In genomic region chr15:90814193-90814811, GRCh38 we compare ENCODE assay signal across 9 cellular contexts. TPM values are rescaled to one million over a fixed set of nuclear protein-coding genes. Genes with fewer than 3 reads are reported as not detected.
A peak's percentile ranks its signal among the peaks of the same experiment; 100 is the strongest.
DNase-seq lines count a peak whose midpoint lies in the region; ATAC-seq and TF ChIP-seq lines count a peak whose summit lies in the region.
"Had no signal": no experiment of that assay in that cellular context is flagged by ENCODE, and none has a peak within 500 bp of the region (broad histone marks: within the 10 kb centered on the region; RNA-seq: fewer than 3 reads in every experiment).

No MANE protein-coding gene starts in this region.

- no peak for TF ChIP-seq EP300 in stomach (IDR thresholded peaks at IDR 0.05)

- peak overlapping the region; percentile 6 for H3K4me3 Mint-ChIP-seq in activated T-cell treated with anti-CD3 and anti-CD28 coated beads, Interleukin-2, amount 50 U/mL, for 4 hours
- H3K4me3 Mint-ChIP-seq in activated CD4-positive, alpha-beta memory T cell treated with anti-CD3 and anti-CD28 coated beads for 36 hours = peak overlapping the region; percentile 28
- H3K4me3 Mint-ChIP-seq in glutamatergic neuron (ENCODE audit: unreplicated experiment) = no peak overlapping the region

- peaks cover 10 to 38% (median 26%) of the 10 kb centered on the region in 4 donors for H3K4me1 ChIP-seq in stomach
- H3K4me1 ChIP-seq in effector memory CD4-positive, alpha-beta T cell (ENCODE audit: control insufficient read depth, insufficient read depth, low read length, poor library complexity, severe bottlenecking) = peaks cover 13% of the 10 kb centered on the region
- peaks cover 15% of the 10 kb centered on the region for H3K4me1 ChIP-seq in HAP-1

- peaks cover 43% of the 10 kb centered on the region for H3K4me1 Mint-ChIP-seq in activated T-cell treated with anti-CD3 and anti-CD28 coated beads, Interleukin-2, amount 50 U/mL, for 4 hours (ENCODE audit: low read depth)
- H3K4me1 Mint-ChIP-seq in activated CD4-positive, alpha-beta memory T cell treated with anti-CD3 and anti-CD28 coated beads for 36 hours (ENCODE audit: low read depth) = peaks cover 60% of the 10 kb centered on the region
- H3K4me1 Mint-ChIP-seq in glutamatergic neuron (ENCODE audit: low read depth, unreplicated experiment) = peaks cover 25% of the 10 kb centered on the region

- peak overlapping the region; percentile 88 for H3K27ac Mint-ChIP-seq in activated CD4-positive, alpha-beta memory T cell treated with anti-CD3 and anti-CD28 coated beads for 36 hours
- peak overlapping the region; percentile 23 for H3K27ac Mint-ChIP-seq in glutamatergic neuron (ENCODE audit: unreplicated experiment)

- in situ Hi-C loops in HAP-1 (cut with MboI; ENCODE audit: low sequenced_read_pairs) = no loop called here

- CTCF ChIA-PET in activated CD4-positive, alpha-beta memory T cell treated with anti-CD3 and anti-CD28 coated beads for 36 hours (lab: Charles Lee) = interaction anchor here (0.8 to 2.8 kb wide), 3 partner anchors 57 to 87 kb away, joined by 3 to 12 read pairs (median 3); no protein-coding TSS in a partner anchor

- H3K9me3 ChIP-seq in stomach (no peaks in the 10 kb centered on the region), HAP-1 (no peaks in the 10 kb centered on the region)
- no peaks in the 10 kb centered on the region for H3K9me3 ChIP-seq in effector memory CD4-positive, alpha-beta T cell (ENCODE audit: control insufficient read depth, low read length)

- no peak for TF ChIP-seq POLR2A in stomach (IDR thresholded peaks at IDR 0.05)

- intact Hi-C loops in activated CD4-positive, alpha-beta memory T cell treated with anti-CD3 and anti-CD28 coated beads for 36 hours (cut with micrococcal nuclease) = no loop called here
- intact Hi-C loops in stomach (cut with DNase I; ENCODE audit: low total_unique reads) = no loop called here

- 38 to 76% (median 47%) methylated on average over 12 to 13 of the region's 13 CpGs for WGBS in stomach, 5 donors

- H3K4me3 ChIP-seq in stomach (no peak overlapping the region), HAP-1 (no peak overlapping the region)
- no peak overlapping the region for H3K4me3 ChIP-seq in effector memory CD4-positive, alpha-beta T cell (ENCODE audit: insufficient read depth, low read depth, low read length, poor library complexity, severe bottlenecking)

- no peaks in the 10 kb centered on the region for H3K9me3 Mint-ChIP-seq in activated T-cell treated with anti-CD3 and anti-CD28 coated beads, Interleukin-2, amount 50 U/mL, for 4 hours
- H3K9me3 Mint-ChIP-seq in activated CD4-positive, alpha-beta memory T cell treated with anti-CD3 and anti-CD28 coated beads for 36 hours = no peaks in the 10 kb centered on the region
- peaks cover 7% of the 10 kb centered on the region for H3K9me3 Mint-ChIP-seq in glutamatergic neuron (ENCODE audit: unreplicated experiment)

- peak overlapping the region in 2 of 5 donors; percentile 0 to 42 for H3K27ac ChIP-seq in stomach
- no peak overlapping the region for H3K27ac ChIP-seq in effector memory CD4-positive, alpha-beta T cell (ENCODE audit: insufficient read depth, low read length, poor library complexity, severe bottlenecking)

- POLR2A ChIA-PET in activated CD4-positive, alpha-beta memory T cell treated with anti-CD3 and anti-CD28 coated beads for 36 hours (lab: Charles Lee) = interaction anchor here (0.6 to 2.8 kb wide), 13 partner anchors 12 to 71 kb away, joined by 3 to 32 read pairs (median 6); no protein-coding TSS in a partner anchor

- no peaks in the 10 kb centered on the region for H3K27me3 Mint-ChIP-seq in activated T-cell treated with anti-CD3 and anti-CD28 coated beads, Interleukin-2, amount 50 U/mL, for 4 hours (ENCODE audit: low read depth)
- H3K27me3 Mint-ChIP-seq in activated CD4-positive, alpha-beta memory T cell treated with anti-CD3 and anti-CD28 coated beads for 36 hours = no peaks in the 10 kb centered on the region
- peaks cover 2% of the 10 kb centered on the region for H3K27me3 Mint-ChIP-seq in glutamatergic neuron (ENCODE audit: unreplicated experiment)

- no peak for DNase-seq in activated T-cell treated with anti-CD3 and anti-CD28 coated beads, Interleukin-2, amount 50 U/mL, for 4 hours
- no peak for DNase-seq in activated T-cell treated with anti-CD3 and anti-CD28 coated beads, Interleukin-2, amount 50 U/mL, for 48 hours
- peak; percentile 44 for DNase-seq in activated CD4-positive, alpha-beta memory T cell treated with anti-CD3 and anti-CD28 coated beads for 36 hours
- DNase-seq in glutamatergic neuron (no peak), stomach (peak; percentile 35), NCI-H82 treated with DMSO at 0.1 percent for 48 hours (lab: John Stamatoyannopoulos, UW; ENCODE audit: unreplicated experiment) (no peak), HAP-1 (ENCODE audit: low spot score in 2 of 2) (no peak)
- DNase-seq in effector memory CD4-positive, alpha-beta T cell = no peak
- DNase-seq: stimulated activated naive CD4-positive, alpha-beta T cell had no signal

- H3K36me3 Mint-ChIP-seq in activated T-cell treated with anti-CD3 and anti-CD28 coated beads, Interleukin-2, amount 50 U/mL, for 4 hours (ENCODE audit: insufficient read depth) = peaks cover 15% of the 10 kb centered on the region
- H3K36me3 Mint-ChIP-seq in activated CD4-positive, alpha-beta memory T cell treated with anti-CD3 and anti-CD28 coated beads for 36 hours = peaks cover 54% of the 10 kb centered on the region
- no peaks in the 10 kb centered on the region for H3K36me3 Mint-ChIP-seq in glutamatergic neuron (ENCODE audit: unreplicated experiment)

- TF ChIP-seq CTCF in glutamatergic neuron (IDR thresholded peaks at IDR 0.05; ENCODE audit: partially characterized antibody, unreplicated experiment) (no peak), stomach (IDR thresholded peaks at IDR 0.05) (no peak)

- H3K36me3 ChIP-seq in stomach (no peaks in the 10 kb centered on the region), HAP-1 (replicated peaks) (peaks cover 41% of the 10 kb centered on the region)
- no peaks in the 10 kb centered on the region for H3K36me3 ChIP-seq in effector memory CD4-positive, alpha-beta T cell (ENCODE audit: control insufficient read depth, insufficient read depth, low read length)

- no peak for ATAC-seq in activated T-cell treated with anti-CD3 and anti-CD28 coated beads, Interleukin-2, amount 50 U/mL, for 4 hours

- H3K27me3 ChIP-seq in stomach = no peaks in the 10 kb centered on the region
- H3K27me3 ChIP-seq in effector memory CD4-positive, alpha-beta T cell (replicated peaks; ENCODE audit: control insufficient read depth, insufficient read depth, low read length, poor library complexity, severe bottlenecking) = no peaks in the 10 kb centered on the region
- no peaks in the 10 kb centered on the region for H3K27me3 ChIP-seq in HAP-1 (ENCODE audit: low read depth)

RNA-seq across cellular contexts. Expression of gene FURIN, which starts 54.1 kb away (rescaled TPM):
- total RNA-seq in activated T-cell treated with anti-CD3 and anti-CD28 coated beads, Interleukin-2, amount 50 U/mL, for 4 hours = 100 to 1,000 TPM; 162 to 242 (median 189) TPM
- total RNA-seq in activated CD4-positive, alpha-beta memory T cell treated with anti-CD3 and anti-CD28 coated beads for 36 hours = 100 to 1,000 TPM; 576 to 590 TPM
- total RNA-seq in glutamatergic neuron (ENCODE audit: unreplicated experiment) = 26.5 TPM
- 10 to 100 TPM; 32.7 to 81.1 (median 56.4) TPM for total RNA-seq in stomach
- 10 to 100 TPM; 13.7 to 26.3 (median 21.0) TPM for polyA plus RNA-seq in stomach

Comparison
In these comparisons a context has a peak if more than half of its experiments do, and no peak if none do; other contexts are left out.
1. DNase-seq: peak in activated CD4-positive, alpha-beta memory T cell treated with anti-CD3 and anti-CD28 coated beads for 36 hours (single experiment) and stomach (single experiment); none in activated T-cell treated with anti-CD3 and anti-CD28 coated beads, Interleukin-2, amount 50 U/mL, for 4 hours (single experiment), activated T-cell treated with anti-CD3 and anti-CD28 coated beads, Interleukin-2, amount 50 U/mL, for 48 hours (0 of 2), glutamatergic neuron (single experiment), NCI-H82 treated with DMSO at 0.1 percent for 48 hours (single experiment), effector memory CD4-positive, alpha-beta T cell (0 of 3) and HAP-1 (0 of 2).